In genomic region chrX:100830547-100830946, GRCh38 we compare ENCODE assay signal across 12 cellular contexts. TPM values are rescaled to one million over a fixed set of nuclear protein-coding genes. Genes with fewer than 3 reads are reported as not detected.
A peak's percentile ranks its signal among the peaks of the same experiment; 100 is the strongest.
DNase-seq lines count a peak whose midpoint lies in the region; ATAC-seq and TF ChIP-seq lines count a peak whose summit lies in the region.
"Had no signal": no experiment of that assay in that cellular context is flagged by ENCODE, and none has a peak within 500 bp of the region (broad histone marks: within the 10 kb centered on the region; RNA-seq: fewer than 3 reads in every experiment).

No MANE protein-coding gene starts in this region.

- peak overlapping the region; percentile 65 for H3K9ac ChIP-seq in OCI-LY3 (ENCODE audit: low read length)
- no peak overlapping the region for H3K9ac ChIP-seq in mesendoderm (ENCODE audit: low read length)

- no peak overlapping the region for H3K18ac ChIP-seq in mesendoderm (ENCODE audit: low read length)

- H3K27ac ChIP-seq in OCI-LY3 (ENCODE audit: low read length) = peak overlapping the region; percentile 97
- H3K27ac ChIP-seq in mesendoderm (ENCODE audit: low read depth, low read length) = no peak overlapping the region

- peak overlapping the region; percentile 62 for H3K4me3 ChIP-seq in OCI-LY3 (ENCODE audit: low read length)
- no peak overlapping the region for H3K4me3 ChIP-seq in mesendoderm (ENCODE audit: low read length)

- no peak overlapping the region for H3K23ac ChIP-seq in mesendoderm (ENCODE audit: low read length)

- WGBS in mesendoderm (ENCODE audit: extremely low coverage, insufficient coverage, low lambda C conversion rate) = no CpG with 5 or more reads among the region's 9 CpGs

- H3K27me3 ChIP-seq in OCI-LY3 (ENCODE audit: low read depth, low read length) (no peaks in the 10 kb centered on the region), mesendoderm (ENCODE audit: insufficient read depth, low read length, poor library complexity) (no peaks in the 10 kb centered on the region)

- no peak overlapping the region for H2AFZ ChIP-seq in OCI-LY3 (ENCODE audit: low read depth, low read length)

- no peak overlapping the region for H3K56ac ChIP-seq in mesendoderm (ENCODE audit: low read length)

- H2BK120ac ChIP-seq in mesendoderm (ENCODE audit: low read depth, low read length) = no peak overlapping the region

- no peak overlapping the region for H4K5ac ChIP-seq in mesendoderm (ENCODE audit: low read length)

- peak overlapping the region; percentile 82 for H3K4me2 ChIP-seq in OCI-LY3 (ENCODE audit: low read length)
- no peak overlapping the region for H3K4me2 ChIP-seq in mesendoderm (ENCODE audit: low read length)

- no peak for TF ChIP-seq CTCF in OCI-LY3 (IDR thresholded peaks at IDR 0.05; ENCODE audit: low read depth, low read length)

- H2BK15ac ChIP-seq in mesendoderm (replicated peaks; ENCODE audit: low read depth) = no peak overlapping the region

- H3K79me1 ChIP-seq in mesendoderm (ENCODE audit: low read length) = no peaks in the 10 kb centered on the region

- H3K79me2 ChIP-seq in OCI-LY3 (ENCODE audit: low read length) = no peaks in the 10 kb centered on the region
- H3K79me2 ChIP-seq in mesendoderm (ENCODE audit: control insufficient read depth, insufficient read depth, low read length) = no peaks in the 10 kb centered on the region

- H3K4me1 ChIP-seq in OCI-LY3 (ENCODE audit: low read length) (peaks cover 29% of the 10 kb centered on the region), mesendoderm (ENCODE audit: control insufficient read depth, low read depth, low read length) (no peaks in the 10 kb centered on the region)

- H3K4ac ChIP-seq in mesendoderm (ENCODE audit: low read depth, low read length) = no peak overlapping the region

- no peak overlapping the region for H2BK5ac ChIP-seq in mesendoderm (ENCODE audit: low read length)

- H3K9me3 ChIP-seq in OCI-LY3 (ENCODE audit: insufficient read depth, low read length) = no peaks in the 10 kb centered on the region

- ATAC-seq in GM21723 (IDR thresholded peaks at IDR 0.05; ENCODE audit: unreplicated experiment) = peak; percentile 45
- no peak for ATAC-seq in sciatic nerve
- ATAC-seq: left ventricle myocardium superior had no signal

- peak; percentile 8 for DNase-seq in stimulated activated CD4-positive, alpha-beta T cell treated with anti-CD3 and anti-CD28 coated beads, Interleukin-15, amount 100 ng/mL, for 24 hours
- no peak for DNase-seq in stimulated activated CD4-positive, alpha-beta T cell treated with anti-CD3 and anti-CD28 coated beads, Interleukin-4, amount 100 ng/mL, for 4 hours
- DNase-seq in mesendoderm = no peak
- DNase-seq in sciatic nerve (ENCODE audit: low spot score) = no peak
- no peak for DNase-seq in NCI-H1417 (lab: John Stamatoyannopoulos, UW)
- no peak for DNase-seq in NCI-H2171 treated with DMSO at 0.1 percent for 48 hours (lab: John Stamatoyannopoulos, UW)
- DNase-seq: glutamatergic neuron, left ventricle myocardium superior, NCI-H345 had no signal

- H3K36me3 ChIP-seq in OCI-LY3 (replicated peaks; ENCODE audit: low read depth, low read length) (peaks cover 59% of the 10 kb centered on the region), mesendoderm (ENCODE audit: control insufficient read depth, insufficient read depth, low read length) (no peaks in the 10 kb centered on the region)

- intact Hi-C loops in sciatic nerve (cut with DNase I) = no loop called here

- H4K8ac ChIP-seq in mesendoderm (ENCODE audit: low read depth, low read length) = no peak overlapping the region

- no peaks in the 10 kb centered on the region for H4K20me1 ChIP-seq in OCI-LY3 (ENCODE audit: insufficient read depth, low read length)

- no peak overlapping the region for H2AK5ac ChIP-seq in mesendoderm (ENCODE audit: low read length)

RNA-seq across cellular contexts. Expression of gene CSTF2, which starts 10.4 kb away (rescaled TPM):
- polyA plus RNA-seq in mesendoderm (2013, experiment 1 of 2) = 25.1 TPM
- 25.4 TPM for polyA plus RNA-seq in mesendoderm (2013, experiment 2 of 2)
- 9.5 TPM for total RNA-seq in sciatic nerve

RNA-seq across cellular contexts. Expression of gene NOX1, which starts 43.6 kb away (rescaled TPM):
- polyA plus RNA-seq in mesendoderm (2013, experiment 1 of 2) = not detected
- not detected for polyA plus RNA-seq in mesendoderm (2013, experiment 2 of 2)
- not detected for total RNA-seq in sciatic nerve
- total RNA-seq: left ventricle myocardium superior, osteoblast had no signal
